Comparison of ENCODE assay signal across 26 cellular contexts in genomic region chr1:4362314-4363044, GRCh38.
"Had no signal": no experiment of that assay in that cellular context is flagged by ENCODE, and none has a peak within 500 bp of the region (broad histone marks: within the 10 kb centered on the region; RNA-seq: fewer than 3 reads in every experiment).

No MANE protein-coding gene starts in this region.

- H3K27ac ChIP-seq: breast epithelium, colonic mucosa, Peyer's patch, RWPE1, SJSA1 had no signal

- H3K36me3 ChIP-seq: breast epithelium, colonic mucosa, Peyer's patch, SJSA1 had no signal

- H3K9me3 ChIP-seq: colonic mucosa had no signal

- ATAC-seq: activated CD8-positive, alpha-beta T cell treated with anti-CD3 and anti-CD28 coated beads, Interleukin-2, amount 10 ng/mL, durations not matched to agents 7 days and 5 days; WTC11 had no signal

- DNase-seq: activated CD4-positive, alpha-beta T cell treated with anti-CD3 and anti-CD28 coated beads for 48 hours; activated CD4-positive, alpha-beta T cell treated with anti-CD3 and anti-CD28 coated beads, Interleukin-2, amount 50 U/mL, for 4 hours; activated CD4-positive, CD25-positive, alpha-beta regulatory T cell treated with anti-CD3 and anti-CD28 coated beads, Interleukin-2, amount 50 U/mL, for 72 hours; activated CD8-positive, alpha-beta memory T cell treated with anti-CD3 and anti-CD28 coated beads, Interleukin-2, amount 50 U/mL, for 48 hours; activated CD8-positive, alpha-beta T cell treated with anti-CD3 and anti-CD28 coated beads, Interleukin-2, amount 10 ng/mL, durations not matched to agents 7 days and 5 days; activated naive CD4-positive, alpha-beta T cell; activated T-cell treated with anti-CD3 and anti-CD28 coated beads, Interleukin-2, amount 50 U/mL, for 1 hour; aorta; caudate nucleus; colonic mucosa; MM.1S; NCI-H1105; NCI-H1436 treated with DMSO at 0.1 percent for 48 hours; NCI-H187; NCI-H2081; NCI-H446; NCI-H524; NCI-H82; Peyer's patch; SHP77 had no signal

- H3K9me3 Mint-ChIP-seq: activated naive CD4-positive, alpha-beta T cell treated with anti-CD3 and anti-CD28 coated beads, Interleukin-2, amount 50 U/mL, for 24 hours; T-helper 1 cell treated with Interleukin-12 subunit alpha and Interleukin-12 subunit beta and Interleukin-4 antibody, amounts not matched to agents 30 μg/mL and 1 μg/mL, for 36 hours had no signal

- H3K27me3 ChIP-seq: breast epithelium, colonic mucosa, Peyer's patch, SJSA1 had no signal

- H3K4me3 Mint-ChIP-seq: activated CD8-positive, alpha-beta T cell treated with anti-CD3 and anti-CD28 coated beads, Interleukin-2, amount 10 ng/mL, durations not matched to agents 7 days and 5 days; activated naive CD4-positive, alpha-beta T cell treated with anti-CD3 and anti-CD28 coated beads, Interleukin-2, amount 50 U/mL, for 24 hours; T-helper 1 cell treated with Interleukin-12 subunit alpha and Interleukin-12 subunit beta and Interleukin-4 antibody, amounts not matched to agents 30 μg/mL and 1 μg/mL, for 36 hours; WTC11 had no signal

- H3K4me1 Mint-ChIP-seq: activated naive CD4-positive, alpha-beta T cell treated with anti-CD3 and anti-CD28 coated beads, Interleukin-2, amount 50 U/mL, for 24 hours; WTC11 had no signal

- H3K4me1 ChIP-seq: breast epithelium, colonic mucosa, Peyer's patch, SJSA1 had no signal

- H3K27ac Mint-ChIP-seq: activated CD8-positive, alpha-beta T cell treated with anti-CD3 and anti-CD28 coated beads, Interleukin-2, amount 10 ng/mL, durations not matched to agents 7 days and 5 days; activated naive CD4-positive, alpha-beta T cell treated with anti-CD3 and anti-CD28 coated beads, Interleukin-2, amount 50 U/mL, for 24 hours; T-helper 1 cell treated with Interleukin-12 subunit alpha and Interleukin-12 subunit beta and Interleukin-4 antibody, amounts not matched to agents 30 μg/mL and 1 μg/mL, for 36 hours; WTC11 had no signal

- H3K36me3 Mint-ChIP-seq: activated naive CD4-positive, alpha-beta T cell treated with anti-CD3 and anti-CD28 coated beads, Interleukin-2, amount 50 U/mL, for 24 hours had no signal

- H3K4me3 ChIP-seq: breast epithelium, colonic mucosa, Peyer's patch, SJSA1 had no signal
